1 cellular context compared by ENCODE assay signal in genomic region chr11:48054994-48055291, GRCh38.
TF ChIP-seq lines count a peak whose summit lies in the region.

No MANE protein-coding gene starts in this region.

TF ChIP-seq in H1, 55 proteins besides CTCF, POLR2A, EP300 and RAD21:
- TF ChIP-seq CEBPB (IDR thresholded peaks at IDR 0.05; ENCODE audit: low read depth, low read length): 0 out of 2 replicates have a peak, but pooled peaks have one; percentile 2
- TF ChIP-seq KDM4A (IDR thresholded peaks at IDR 0.05; ENCODE audit: low read depth, low read length, severe bottlenecking): no peak
